In genomic region chr12:92574046-92574783, GRCh38 we compare ENCODE assay signal across 10 cellular contexts.
DNase-seq lines count a peak whose midpoint lies in the region; ATAC-seq and TF ChIP-seq lines count a peak whose summit lies in the region.
"Had no signal": no experiment of that assay in that cellular context is flagged by ENCODE, and none has a peak within 500 bp of the region (broad histone marks: within the 10 kb centered on the region; RNA-seq: fewer than 3 reads in every experiment).

No MANE protein-coding gene starts in this region.

- TF ChIP-seq CTCF in VCaP (conservative IDR thresholded peaks at IDR 0.05) (peak; percentile 53), mesothelial cell of epicardium (IDR thresholded peaks at IDR 0.05; ENCODE audit: unreplicated experiment) (peak; percentile 23)

- no peak for TF ChIP-seq EP300 in Ishikawa (IDR thresholded peaks at IDR 0.05; ENCODE audit: borderline replicate concordance)

- no peaks in the 10 kb centered on the region for H3K27me3 Mint-ChIP-seq in mesothelial cell of epicardium (ENCODE audit: low read depth)
- H3K27me3 Mint-ChIP-seq: activated naive CD8-positive, alpha-beta T cell treated with anti-CD3 and anti-CD28 coated beads, Interleukin-2, amount 10 ng/mL, durations not matched to agents 7 days and 5 days had no signal

- peak; percentile 54; the same call in 1 of the 2 replicates for TF ChIP-seq RAD21 in Ishikawa (IDR thresholded peaks at IDR 0.05; ENCODE audit: low read depth)

- H3K36me3 Mint-ChIP-seq in mesothelial cell of epicardium = no peaks in the 10 kb centered on the region

- no peak overlapping the region for H3K27ac Mint-ChIP-seq in mesothelial cell of epicardium
- H3K27ac Mint-ChIP-seq: activated naive CD8-positive, alpha-beta T cell treated with anti-CD3 and anti-CD28 coated beads, Interleukin-2, amount 10 ng/mL, durations not matched to agents 7 days and 5 days had no signal

- ATAC-seq in HG03159 (IDR thresholded peaks at IDR 0.05; ENCODE audit: unreplicated experiment) (no peak), GM19463 (IDR thresholded peaks at IDR 0.05; ENCODE audit: unreplicated experiment) (no peak)
- ATAC-seq: psoas muscle had no signal

- H3K27ac ChIP-seq in VCaP = no peak overlapping the region
- H3K27ac ChIP-seq: psoas muscle had no signal

- DNase-seq in DMS 273 treated with DMSO at 0.1 percent for 48 hours (lab: John Stamatoyannopoulos, UW) (peak; percentile 43), mesothelial cell of epicardium (ENCODE audit: low spot score in 2 of 2, unreplicated experiment in 2 of 2) (no peak), GOT3 (lab: John Stamatoyannopoulos, UW) (no peak)
- no peak for DNase-seq in activated CD4-positive, alpha-beta T cell treated with anti-CD3 and anti-CD28 coated beads for 1 hour
- DNase-seq: activated naive CD8-positive, alpha-beta T cell treated with anti-CD3 and anti-CD28 coated beads, Interleukin-2, amount 10 ng/mL, durations not matched to agents 7 days and 5 days; psoas muscle had no signal

- no peaks in the 10 kb centered on the region for H3K4me1 Mint-ChIP-seq in mesothelial cell of epicardium

- no peak overlapping the region for H3K4me3 Mint-ChIP-seq in mesothelial cell of epicardium
- H3K4me3 Mint-ChIP-seq: activated naive CD8-positive, alpha-beta T cell treated with anti-CD3 and anti-CD28 coated beads, Interleukin-2, amount 10 ng/mL, durations not matched to agents 7 days and 5 days had no signal

- H3K9me3 Mint-ChIP-seq in mesothelial cell of epicardium = no peaks in the 10 kb centered on the region
- H3K9me3 Mint-ChIP-seq: activated naive CD8-positive, alpha-beta T cell treated with anti-CD3 and anti-CD28 coated beads, Interleukin-2, amount 10 ng/mL, durations not matched to agents 7 days and 5 days had no signal

TF ChIP-seq in Ishikawa, 13 proteins besides CTCF, POLR2A, EP300 and RAD21:
- TF ChIP-seq EGR1 (IDR thresholded peaks at IDR 0.05) (no peak), TAF1 (IDR thresholded peaks at IDR 0.05; ENCODE audit: low read depth) (no peak), TCF12 (IDR thresholded peaks at IDR 0.05; ENCODE audit: low read depth) (no peak), TEAD4 (IDR thresholded peaks at IDR 0.05) (no peak), NFIC (IDR thresholded peaks at IDR 0.05) (no peak), REST (IDR thresholded peaks at IDR 0.05; ENCODE audit: low read depth) (no peak), YY1 (IDR thresholded peaks at IDR 0.05; ENCODE audit: low read depth) (no peak), CREB1 (IDR thresholded peaks at IDR 0.05; ENCODE audit: low read depth) (no peak), FOXM1 (IDR thresholded peaks at IDR 0.05; ENCODE audit: borderline replicate concordance, low read depth) (no peak), ZBTB7A (IDR thresholded peaks at IDR 0.05; ENCODE audit: low read depth) (no peak), USF1 (IDR thresholded peaks at IDR 0.05) (no peak), MAX (IDR thresholded peaks at IDR 0.05) (no peak), CEBPB (IDR thresholded peaks at IDR 0.05) (no peak)
